ENCODE assay signal across 8 cellular contexts in genomic region chr10:50561816-50562215, GRCh38.
DNase-seq lines count a peak whose midpoint lies in the region; ATAC-seq and TF ChIP-seq lines count a peak whose summit lies in the region.

No MANE protein-coding gene starts in this region.

- H3K4me3 Mint-ChIP-seq in T-helper 2 cell treated with Interferon-gamma antibody and Interleukin-4, amounts not matched to agents 5 μg/mL and 100 μg/mL, for 36 hours = no peak overlapping the region

- intact Hi-C loops in adrenal gland (cut with DNase I) = loop anchor here (10.0 kb wide), 1 partner anchor 53 kb away; no protein-coding TSS in a partner anchor
- intact Hi-C loops in posterior vena cava (cut with DNase I) = no loop called here

- H3K27ac Mint-ChIP-seq in T-helper 2 cell treated with Interferon-gamma antibody and Interleukin-4, amounts not matched to agents 5 μg/mL and 100 μg/mL, for 36 hours = no peak overlapping the region

- TF ChIP-seq CTCF in AG04449 (IDR thresholded peaks at IDR 0.05; ENCODE audit: insufficient read depth, low read length, missing control alignments) = peak; percentile 46
- peak; percentile 23 to 62 (median 55) for TF ChIP-seq CTCF in adrenal gland (IDR thresholded peaks at IDR 0.05)

- no peaks in the 10 kb centered on the region for H3K9me3 ChIP-seq in adrenal gland (replicated peaks in 1 of 3)

- no peak overlapping the region for H3K4me3 ChIP-seq in AG04449 (ENCODE audit: low read depth, low read length)
- H3K4me3 ChIP-seq in adrenal gland = no peak overlapping the region

- 80 to 91% (median 83%) methylated on average over 2 of the region's 2 CpGs for WGBS in adrenal gland, 4 donors

- POLR2A ChIA-PET in AG04449 (lab: Yijun Ruan, JAX) = interaction anchor here (0.6 to 1.2 kb wide), 2 partner anchors 16 to 44 kb away, joined by 3 read pairs; no protein-coding TSS in a partner anchor

- no peaks in the 10 kb centered on the region for H3K27me3 Mint-ChIP-seq in T-helper 2 cell treated with Interferon-gamma antibody and Interleukin-4, amounts not matched to agents 5 μg/mL and 100 μg/mL, for 36 hours (ENCODE audit: low read depth)

- H3K27me3 ChIP-seq in adrenal gland = no peaks in the 10 kb centered on the region

- CTCF ChIA-PET in AG04449 (lab: Yijun Ruan, JAX) = interaction anchor here (0.9 to 1.4 kb wide), 4 partner anchors 10 to 66 kb away, joined by 3 to 6 read pairs (median 4); no protein-coding TSS in a partner anchor

- TF ChIP-seq POLR2A in adrenal gland (IDR thresholded peaks at IDR 0.05) = no peak

- H3K4me1 Mint-ChIP-seq in T-helper 2 cell treated with Interferon-gamma antibody and Interleukin-4, amounts not matched to agents 5 μg/mL and 100 μg/mL, for 36 hours (ENCODE audit: low read depth) = peaks cover 4% of the 10 kb centered on the region

- ATAC-seq in GM21786 (IDR thresholded peaks at IDR 0.05; ENCODE audit: unreplicated experiment) (peak; percentile 50), left lobe of liver (peak; percentile 59)

- peaks cover 13 to 35% of the 10 kb centered on the region in 2 donors for H3K4me1 ChIP-seq in adrenal gland (replicated peaks in 1 of 2)

- H3K36me3 Mint-ChIP-seq in T-helper 2 cell treated with Interferon-gamma antibody and Interleukin-4, amounts not matched to agents 5 μg/mL and 100 μg/mL, for 36 hours (ENCODE audit: low read depth) = no peaks in the 10 kb centered on the region

- DNase-seq in AG04449 (ENCODE audit: low read depth, low spot score) (no peak), adrenal gland (no peak), left lobe of liver (ENCODE audit: low spot score) (no peak), posterior vena cava (ENCODE audit: low spot score) (no peak), NCI-H82 (lab: John Stamatoyannopoulos, UW) (no peak)
- no peak for DNase-seq in activated CD8-positive, alpha-beta memory T cell treated with anti-CD3 and anti-CD28 coated beads, Interleukin-2, amount 50 U/mL, for 48 hours
- DNase-seq in T-helper 2 cell treated with Interferon-gamma antibody and Interleukin-4, amounts not matched to agents 5 μg/mL and 100 μg/mL, for 36 hours (ENCODE audit: low spot score) = no peak

- no peaks in the 10 kb centered on the region for H3K9me3 Mint-ChIP-seq in T-helper 2 cell treated with Interferon-gamma antibody and Interleukin-4, amounts not matched to agents 5 μg/mL and 100 μg/mL, for 36 hours

- H3K36me3 ChIP-seq in adrenal gland (replicated peaks in 1 of 2) = no peaks in the 10 kb centered on the region

- peak overlapping the region in 3 of 5 donors; percentile 57 to 74 (median 70) for H3K27ac ChIP-seq in adrenal gland

Comparison
In these comparisons a context has a peak if more than half of its experiments do, and no peak if none do; other contexts are left out.
1. intact Hi-C loops: an anchor here in adrenal gland (10.0 kb wide); none called in posterior vena cava.